13 cellular contexts compared by ENCODE assay signal in the genomic region with DNA sequence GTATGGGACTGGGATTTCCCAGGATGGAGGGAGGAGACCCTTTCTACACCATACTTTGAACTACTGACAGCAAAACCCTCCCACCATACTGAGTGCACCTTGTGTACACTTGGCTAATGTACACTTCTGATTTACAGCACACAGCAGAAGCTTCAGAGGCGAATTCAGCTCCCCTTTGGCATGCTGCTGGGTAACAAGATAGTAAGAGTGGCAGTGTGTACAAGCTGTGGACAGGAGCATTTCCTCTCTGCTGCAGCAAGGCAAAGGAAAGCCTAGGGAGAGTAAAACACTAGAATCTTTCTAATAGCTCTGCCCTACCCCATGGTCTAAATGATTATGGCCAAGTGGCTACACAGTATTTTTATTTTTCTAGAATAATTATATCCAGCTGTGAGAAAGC.
"Had no signal": no experiment of that assay in that cellular context is flagged by ENCODE, and none has a peak within 500 bp of the region (broad histone marks: within the 10 kb centered on the region; RNA-seq: fewer than 3 reads in every experiment).

No MANE protein-coding gene starts in this region.

- ATAC-seq: natural killer cell treated with Interleukin-12 subunit alpha and Interleukin-12 subunit beta and Interleukin-15 and Interleukin-18, amount 100 ng/mL, for 72 hours; right lobe of liver; stimulated activated memory B cell treated with anti-CD40 and anti-IgM and Interleukin-4, amounts not matched to agents 10 μg/mL and 1 μg/mL and 100 μg/mL, for 72 hours had no signal

- DNase-seq: activated B cell treated with CpG ODN at 0.5 μM for 24 hours; activated CD4-positive, alpha-beta T cell treated with anti-CD3 and anti-CD28 coated beads, Interleukin-2, amount 10 ng/mL, durations not matched to agents 24 days and 14 days; activated naive CD4-positive, alpha-beta T cell treated with anti-CD3 and anti-CD28 coated beads, Interleukin-2, amount 50 U/mL, for 16 hours; effector memory CD4-positive, alpha-beta T cell; hypothalamus; mammary epithelial cell; occipital lobe; right lobe of liver; spleen; stimulated activated CD4-positive, alpha-beta T cell treated with anti-CD3 and anti-CD28 coated beads, Interleukin-1b, Interleukin-23, amount 100 ng/mL, for 48 hours; T-helper 9 cell had no signal
